In genomic region chr4:2537011-2537830, GRCh38 we compare ENCODE assay signal across 1 cellular context.
TF ChIP-seq lines count a peak whose summit lies in the region.

No MANE protein-coding gene starts in this region.

TF ChIP-seq in HepG2, 621 proteins besides CTCF, POLR2A, EP300 and RAD21 (continued from another document and continues in another):
- TF ChIP-seq ZNF891 (CRISPR knock-in tag; IDR thresholded peaks at IDR 0.05) = 0 out of 2 replicates have a peak, but pooled peaks have one; percentile 19
- TF ChIP-seq HNF1A (IDR thresholded peaks at IDR 0.05; ENCODE audit: low read depth) = no peak
- no peak for TF ChIP-seq HNF1A (CRISPR knock-in tag; IDR thresholded peaks at IDR 0.05; ENCODE audit: borderline replicate concordance)
- TF ChIP-seq DRAP1 (CRISPR knock-in tag; IDR thresholded peaks at IDR 0.05) = no peak; the same call in 1 of the 2 replicates
- TF ChIP-seq RERE (CRISPR knock-in tag; IDR thresholded peaks at IDR 0.05; ENCODE audit: low read depth) = no peak
- TF ChIP-seq ZIK1 (CRISPR knock-in tag; IDR thresholded peaks at IDR 0.05; ENCODE audit: borderline replicate concordance, low read depth) = no peak
- no peak for TF ChIP-seq IRX3 (CRISPR knock-in tag; IDR thresholded peaks at IDR 0.05; ENCODE audit: borderline replicate concordance, low read depth)
- TF ChIP-seq RNF219 (CRISPR knock-in tag; IDR thresholded peaks at IDR 0.05) = no peak
- TF ChIP-seq DMAP1 (CRISPR knock-in tag; IDR thresholded peaks at IDR 0.05) = no peak
- TF ChIP-seq WIZ (CRISPR knock-in tag; IDR thresholded peaks at IDR 0.05) = no peak
- peak; percentile 38; the same call in 1 of the 2 replicates for TF ChIP-seq FOXC1 (CRISPR knock-in tag; IDR thresholded peaks at IDR 0.05; ENCODE audit: borderline replicate concordance)
- TF ChIP-seq YEATS2 (CRISPR knock-in tag; IDR thresholded peaks at IDR 0.05; ENCODE audit: borderline replicate concordance) = no peak
- no peak for TF ChIP-seq RCOR2 (CRISPR knock-in tag; IDR thresholded peaks at IDR 0.05)
- 0 out of 2 replicates have a peak, but pooled peaks have one; percentile 9 for TF ChIP-seq RFXAP (CRISPR knock-in tag; IDR thresholded peaks at IDR 0.05; ENCODE audit: borderline replicate concordance)
- no peak for TF ChIP-seq PLSCR1 (CRISPR knock-in tag; IDR thresholded peaks at IDR 0.05; ENCODE audit: borderline replicate concordance)
- TF ChIP-seq SIN3A (IDR thresholded peaks at IDR 0.05; ENCODE audit: borderline replicate concordance, low read depth, low read length) = peak; percentile 75
- TF ChIP-seq ELF4 (CRISPR knock-in tag; IDR thresholded peaks at IDR 0.05; ENCODE audit: borderline replicate concordance) = no peak
- TF ChIP-seq KLF16 (CRISPR knock-in tag; IDR thresholded peaks at IDR 0.05) = peak in 1 of 2 experiments; percentile 30; a peak in 1 of 4 replicates
- no peak; the same call in 1 of the 2 replicates for TF ChIP-seq MAZ (IDR thresholded peaks at IDR 0.05; ENCODE audit: borderline replicate concordance, low read depth, low read length)
- no peak for TF ChIP-seq MAZ (CRISPR knock-in tag; IDR thresholded peaks at IDR 0.05; ENCODE audit: low read depth)
- no peak for TF ChIP-seq NR3C1 (CRISPR knock-in tag; IDR thresholded peaks at IDR 0.05)
- TF ChIP-seq MBD4 (IDR thresholded peaks at IDR 0.05; ENCODE audit: borderline replicate concordance, low read length) = no peak
- TF ChIP-seq SMARCE1 (IDR thresholded peaks at IDR 0.05; ENCODE audit: borderline replicate concordance) = no peak
- TF ChIP-seq AHDC1 (CRISPR knock-in tag; IDR thresholded peaks at IDR 0.05; ENCODE audit: borderline replicate concordance) = no peak
- TF ChIP-seq CENPX (CRISPR knock-in tag; IDR thresholded peaks at IDR 0.05) = no peak
- peak; percentile 20 for TF ChIP-seq SRSF1 (optimal IDR thresholded peaks at IDR 0.05; ENCODE audit: low read depth, low read length)
- peak; percentile 63; the same call in 1 of the 2 replicates for TF ChIP-seq KMT2A (CRISPR knock-in tag; IDR thresholded peaks at IDR 0.05)
- TF ChIP-seq ZFP90 (CRISPR knock-in tag; IDR thresholded peaks at IDR 0.05; ENCODE audit: borderline replicate concordance) = no peak
- no peak for TF ChIP-seq ZNF749 (CRISPR knock-in tag; IDR thresholded peaks at IDR 0.05; ENCODE audit: borderline replicate concordance)
- TF ChIP-seq ZNF768 (CRISPR knock-in tag; IDR thresholded peaks at IDR 0.05) = peak; percentile 58; the same call in 1 of the 2 replicates
- no peak for TF ChIP-seq ZNF503 (CRISPR knock-in tag; IDR thresholded peaks at IDR 0.05)
- TF ChIP-seq KLF13 (CRISPR knock-in tag; IDR thresholded peaks at IDR 0.05) = no peak
- TF ChIP-seq ZNF564 (CRISPR knock-in tag; IDR thresholded peaks at IDR 0.05) = no peak
- TF ChIP-seq NR1H2 (CRISPR knock-in tag; IDR thresholded peaks at IDR 0.05; ENCODE audit: borderline replicate concordance, low read depth) = no peak
- TF ChIP-seq CREB3 (CRISPR knock-in tag; IDR thresholded peaks at IDR 0.05) = no peak
